10 cellular contexts compared by ENCODE assay signal in the genomic region with DNA sequence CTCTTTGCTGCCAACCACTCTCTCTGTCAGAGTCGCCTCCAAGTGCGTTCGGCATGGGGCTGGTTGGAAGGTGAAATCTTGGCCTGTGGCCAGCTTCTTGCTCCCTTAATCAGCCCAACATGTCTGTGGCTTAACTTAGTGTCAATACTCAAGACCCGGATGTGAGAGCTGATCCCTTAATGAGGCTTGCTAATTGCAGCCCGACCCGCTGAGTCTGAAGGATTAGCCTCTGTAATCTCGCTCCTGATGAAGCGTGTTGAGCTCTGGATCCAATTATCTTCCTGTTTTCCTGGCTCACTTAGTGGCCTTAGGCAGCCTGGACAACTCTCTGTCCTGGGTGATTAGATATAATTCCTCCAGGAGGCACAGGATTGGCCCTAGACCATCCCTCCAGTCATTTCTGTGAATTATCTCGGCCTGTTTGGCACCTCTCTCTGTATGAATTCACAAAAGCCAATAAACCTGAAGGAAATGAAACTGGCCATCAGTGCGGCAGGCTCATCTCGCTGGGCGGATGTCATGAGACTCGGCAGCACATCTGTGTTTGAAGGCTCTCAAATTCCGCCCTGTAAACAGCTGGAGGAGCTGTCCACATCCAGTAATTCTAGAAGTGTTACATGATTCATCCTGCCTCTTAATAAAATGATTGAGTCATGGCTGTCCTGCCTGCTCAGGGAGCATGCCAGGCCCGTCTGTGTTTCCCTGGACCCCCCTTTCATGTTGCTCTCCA. TPM values are rescaled to one million over a fixed set of nuclear protein-coding genes. Genes with fewer than 3 reads are reported as not detected.
DNase-seq lines count a peak whose midpoint lies in the region; ATAC-seq and TF ChIP-seq lines count a peak whose summit lies in the region.
"Had no signal": no experiment of that assay in that cellular context is flagged by ENCODE, and none has a peak within 500 bp of the region (broad histone marks: within the 10 kb centered on the region; RNA-seq: fewer than 3 reads in every experiment).

No MANE protein-coding gene starts in this region.

- no peaks in the 10 kb centered on the region for H3K79me2 ChIP-seq in fibroblast of lung (ENCODE audit: control insufficient read depth, insufficient read depth, low read length)

- H3K9me3 ChIP-seq in fibroblast of lung (ENCODE audit: control insufficient read depth, insufficient read depth, low read depth, low read length) (no peaks in the 10 kb centered on the region), skeletal muscle tissue (ENCODE audit: control insufficient read depth in 3 of 3, low read length in 3 of 3) (no peaks in the 10 kb centered on the region)

- H3K36me3 ChIP-seq in fibroblast of lung (ENCODE audit: control insufficient read depth, insufficient read depth, low read length) (no peaks in the 10 kb centered on the region), skeletal muscle tissue (ENCODE audit: control insufficient read depth in 3 of 3, insufficient read depth in 3 of 3, low read length in 3 of 3) (no peaks in the 10 kb centered on the region), H7 (replicated peaks; ENCODE audit: control insufficient read depth, insufficient read depth, low read length) (no peaks in the 10 kb centered on the region)
- H3K36me3 ChIP-seq: tibial nerve had no signal

- H4K20me1 ChIP-seq in fibroblast of lung (ENCODE audit: control insufficient read depth, extremely low read depth, insufficient read depth, low read length), result no peaks in the 10 kb centered on the region

- H3K4me3 ChIP-seq in fibroblast of lung (replicated peaks in 1 of 4; ENCODE audit: control extremely low read depth in 1 of 4, insufficient read depth in 1 of 4, low read depth in 3 of 4, low read length in 4 of 4) (peak overlapping the region in 2 of 4 experiments; percentile 27 to 44), skeletal muscle tissue (ENCODE audit: low read length in 3 of 3) (peak overlapping the region in 2 of 3 donors; percentile 54 to 57), H7 (ENCODE audit: insufficient read depth, low read depth, low read length) (no peak overlapping the region)

- DNase-seq in HPDE6-E6E7 (ENCODE audit: extremely low spot score) (peak; percentile 81), NCI-H774 (lab: John Stamatoyannopoulos, UW) (peak; percentile 40), fibroblast of lung (ENCODE audit: low read depth in 2 of 2) (peak; percentile 12 to 63), H7 (no peak)
- no peak for DNase-seq in stimulated activated CD4-positive, alpha-beta T cell treated with anti-CD3 and anti-CD28 coated beads, Interleukin-2, amount 100 ng/mL, for 48 hours
- no peak for DNase-seq in activated CD4-positive, alpha-beta T cell treated with anti-CD3 and anti-CD28 coated beads, Interleukin-2, amount 50 U/mL, for 48 hours
- DNase-seq: activated B cell treated with CpG ODN at 0.5 μM for 24 hours had no signal

- H3K4me2 ChIP-seq in fibroblast of lung (ENCODE audit: extremely low read depth, insufficient read depth, low read length), result peak overlapping the region; percentile 73

- TF ChIP-seq CTCF in fibroblast of lung (conservative IDR thresholded peaks at IDR 0.05 in 1 of 2, IDR thresholded peaks at IDR 0.05 in 1 of 2; ENCODE audit: low read depth in 1 of 2, low read length in 2 of 2), result no peak

- H3K9ac ChIP-seq in fibroblast of lung (ENCODE audit: insufficient read depth, low read length), result no peak overlapping the region
- H3K9ac ChIP-seq in skeletal muscle tissue (ENCODE audit: low read depth in 1 of 3, low read length in 3 of 3), result peak overlapping the region in 1 of 3 donors; percentile 3

- H3K27ac ChIP-seq in fibroblast of lung (ENCODE audit: insufficient read depth, low read length) (no peak overlapping the region), skeletal muscle tissue (ENCODE audit: low read depth, low read length) (peak overlapping the region; percentile 59)

- H3K4me1 ChIP-seq in fibroblast of lung (ENCODE audit: control insufficient read depth, extremely low read depth, insufficient read depth, low read length) (peaks cover 4% of the 10 kb centered on the region), skeletal muscle tissue (ENCODE audit: control insufficient read depth in 3 of 3, insufficient read depth in 3 of 3, low read length in 3 of 3) (peaks cover 34 to 44% (median 39%) of the 10 kb centered on the region in 3 donors)

- H3K27me3 ChIP-seq in fibroblast of lung (ENCODE audit: control insufficient read depth, insufficient read depth, low read length), result peaks cover 31% of the 10 kb centered on the region
- H3K27me3 ChIP-seq in skeletal muscle tissue (ENCODE audit: control insufficient read depth in 3 of 3, insufficient read depth in 3 of 3, low read length in 3 of 3), result no peaks in the 10 kb centered on the region
- no peaks in the 10 kb centered on the region; the same call in 1 of the 2 replicates for H3K27me3 ChIP-seq in H7 (ENCODE audit: control insufficient read depth, insufficient read depth, low read length)
- H3K27me3 ChIP-seq: tibial nerve had no signal

- ATAC-seq in HG03159 (IDR thresholded peaks at IDR 0.05; ENCODE audit: unreplicated experiment), result no peak

- no peak overlapping the region for H2AFZ ChIP-seq in fibroblast of lung (ENCODE audit: low read length)

RNA-seq across cellular contexts. Expression of a gene that starts 38.5 kb away (rescaled TPM):
- total RNA-seq in fibroblast of lung (not detected in 2 replicates), skeletal muscle tissue (not detected)
- not detected in 2 replicates for polyA plus RNA-seq in fibroblast of lung
- polyA plus RNA-seq in fibroblast of lung (2012), result not detected in 2 replicates
- polyA minus RNA-seq in fibroblast of lung (ENCODE audit: low replicate concordance), result not detected in 2 replicates
- total RNA-seq in H7 (2014; rRNA removed; shearing (Covaris generic)), result 2.7 and 6.0 TPM in 2 replicates

Comparison
In these comparisons a context has a peak if more than half of its experiments do, and no peak if none do; other contexts are left out.
1. DNase-seq: peak in HPDE6-E6E7 (single experiment), NCI-H774 (single experiment) and fibroblast of lung (2 of 2); none in H7 (single experiment), stimulated activated CD4-positive, alpha-beta T cell treated with anti-CD3 and anti-CD28 coated beads, Interleukin-2, amount 100 ng/mL, for 48 hours (0 of 2) and activated CD4-positive, alpha-beta T cell treated with anti-CD3 and anti-CD28 coated beads, Interleukin-2, amount 50 U/mL, for 48 hours (0 of 2).